In genomic region chr17:80096531-80097306, GRCh38 we compare ENCODE assay signal across 21 cellular contexts. TPM values are rescaled to one million over a fixed set of nuclear protein-coding genes. Genes with fewer than 3 reads are reported as not detected.
DNase-seq lines count a peak whose midpoint lies in the region; TF ChIP-seq lines count a peak whose summit lies in the region.
"Had no signal": no experiment of that assay in that cellular context is flagged by ENCODE, and none has a peak within 500 bp of the region (broad histone marks: within the 10 kb centered on the region; RNA-seq: fewer than 3 reads in every experiment).

No MANE protein-coding gene starts in this region.

- no peak overlapping the region for H3K4me3 Mint-ChIP-seq in dendritic cell treated with granulocyte-macrophage colony-stimulating factor and Interleukin-4, amounts not matched to agents 40 ng/mL and 50 ng/mL, for 4 days
- peak overlapping the region; percentile 27 for H3K4me3 Mint-ChIP-seq in neural crest cell
- H3K4me3 Mint-ChIP-seq: activated CD4-positive, alpha-beta T cell treated with anti-CD3 and anti-CD28 coated beads for 36 hours; activated CD8-positive, alpha-beta memory T cell treated with anti-CD3 and anti-CD28 coated beads, Interleukin-2, amount 10 ng/mL, durations not matched to agents 7 days and 5 days had no signal

- intact Hi-C loops in dendritic cell treated with granulocyte-macrophage colony-stimulating factor and Interleukin-4, amounts not matched to agents 40 ng/mL and 50 ng/mL, for 4 days (cut with micrococcal nuclease): no loop called here

- H3K4me3 ChIP-seq in H7 (ENCODE audit: insufficient read depth, low read depth, low read length): no peak overlapping the region
- H3K4me3 ChIP-seq: vagina had no signal

- TF ChIP-seq CTCF in neural crest cell (conservative IDR thresholded peaks at IDR 0.05): no peak

- H3K9me3 Mint-ChIP-seq in dendritic cell treated with granulocyte-macrophage colony-stimulating factor and Interleukin-4, amounts not matched to agents 40 ng/mL and 50 ng/mL, for 4 days: no peaks in the 10 kb centered on the region
- H3K9me3 Mint-ChIP-seq in neural crest cell: no peaks in the 10 kb centered on the region
- H3K9me3 Mint-ChIP-seq: activated naive CD4-positive, alpha-beta T cell treated with anti-CD3 and anti-CD28 coated beads, Interleukin-2, amount 50 U/mL, for 72 hours had no signal

- peaks cover 68% of the 10 kb centered on the region for H3K4me1 Mint-ChIP-seq in dendritic cell treated with granulocyte-macrophage colony-stimulating factor and Interleukin-4, amounts not matched to agents 40 ng/mL and 50 ng/mL, for 4 days (ENCODE audit: low read depth)
- H3K4me1 Mint-ChIP-seq in neural crest cell: peaks cover 13% of the 10 kb centered on the region

- peak; percentile 35 for DNase-seq in H7
- peak; percentile 9 for DNase-seq in NCI-H2171 (lab: John Stamatoyannopoulos, UW)
- no peak for DNase-seq in neural crest cell (ENCODE audit: low read depth, low spot score)
- no peak for DNase-seq in iPS-NIHi11 (ENCODE audit: low spot score)
- DNase-seq in GDM1 (lab: John Stamatoyannopoulos, UW): no peak
- no peak for DNase-seq in activated naive CD4-positive, alpha-beta T cell (lab: John Stamatoyannopoulos, UW)
- DNase-seq: activated CD4-positive, alpha-beta T cell treated with anti-CD3 and anti-CD28 coated beads for 36 hours; caudate nucleus; dermis blood vessel endothelial cell; kidney glomerular epithelial cell; NCI-H1048; NCI-H2029 treated with DMSO at 0.1 percent for 48 hours; NK-92 treated with Interleukin-12 subunit alpha and Interleukin-12 subunit beta, amount 100 ng/mL, for 24 hours; nucleus accumbens; small intestine; stimulated activated CD4-positive, alpha-beta T cell treated with anti-CD3 and anti-CD28 coated beads, Interleukin-2, amount 100 ng/mL, for 24 hours; T-helper 2 cell had no signal

- H3K36me3 Mint-ChIP-seq in dendritic cell treated with granulocyte-macrophage colony-stimulating factor and Interleukin-4, amounts not matched to agents 40 ng/mL and 50 ng/mL, for 4 days (ENCODE audit: low read depth): peaks cover 3% of the 10 kb centered on the region
- H3K36me3 Mint-ChIP-seq in neural crest cell (ENCODE audit: low read depth): no peaks in the 10 kb centered on the region
- H3K36me3 Mint-ChIP-seq: activated CD8-positive, alpha-beta memory T cell treated with anti-CD3 and anti-CD28 coated beads, Interleukin-2, amount 10 ng/mL, durations not matched to agents 7 days and 5 days had no signal

- H3K27me3 Mint-ChIP-seq in dendritic cell treated with granulocyte-macrophage colony-stimulating factor and Interleukin-4, amounts not matched to agents 40 ng/mL and 50 ng/mL, for 4 days: peaks cover 3% of the 10 kb centered on the region
- no peaks in the 10 kb centered on the region for H3K27me3 Mint-ChIP-seq in neural crest cell (ENCODE audit: low read depth)
- H3K27me3 Mint-ChIP-seq: activated CD4-positive, alpha-beta T cell treated with anti-CD3 and anti-CD28 coated beads for 36 hours had no signal

- peak overlapping the region; percentile 28 for H3K27ac Mint-ChIP-seq in dendritic cell treated with granulocyte-macrophage colony-stimulating factor and Interleukin-4, amounts not matched to agents 40 ng/mL and 50 ng/mL, for 4 days
- H3K27ac Mint-ChIP-seq in neural crest cell (ENCODE audit: unreplicated experiment): no peak overlapping the region
- H3K27ac Mint-ChIP-seq: activated CD4-positive, alpha-beta T cell treated with anti-CD3 and anti-CD28 coated beads for 36 hours; activated CD8-positive, alpha-beta memory T cell treated with anti-CD3 and anti-CD28 coated beads, Interleukin-2, amount 10 ng/mL, durations not matched to agents 7 days and 5 days; activated naive CD4-positive, alpha-beta T cell treated with anti-CD3 and anti-CD28 coated beads, Interleukin-2, amount 50 U/mL, for 72 hours had no signal

- H3K36me3 ChIP-seq in H7 (replicated peaks; ENCODE audit: control insufficient read depth, insufficient read depth, low read length): no peaks in the 10 kb centered on the region
- H3K36me3 ChIP-seq: vagina had no signal

- no peaks in the 10 kb centered on the region for H3K27me3 ChIP-seq in H7 (ENCODE audit: control insufficient read depth, insufficient read depth, low read length)
- H3K27me3 ChIP-seq: vagina had no signal

RNA-seq across cellular contexts. Expression of gene GAA, which starts 4.7 kb away (rescaled TPM):
- 68.4 and 78.4 TPM in 2 replicates for total RNA-seq in H7 (2014; rRNA removed; shearing (Covaris generic))
- total RNA-seq in neural crest cell: 36.2 and 38.4 TPM in 2 replicates

RNA-seq across cellular contexts. Expression of gene EIF4A3, which starts 50.2 kb away (rescaled TPM):
- total RNA-seq in H7 (2014; rRNA removed; shearing (Covaris generic)): 126 and 138 TPM in 2 replicates
- total RNA-seq in neural crest cell: 135 and 141 TPM in 2 replicates

Comparison
In these comparisons a context has a peak if more than half of its experiments do, and no peak if none do; other contexts are left out.
1. DNase-seq: peak in H7 (single experiment) and NCI-H2171 (single experiment); none in neural crest cell (single experiment), iPS-NIHi11 (single experiment), GDM1 (single experiment) and activated naive CD4-positive, alpha-beta T cell (0 of 4).